In genomic region chr9:87275039-87275725, GRCh38 we compare ENCODE assay signal across 17 cellular contexts.
DNase-seq lines count a peak whose midpoint lies in the region; TF ChIP-seq lines count a peak whose summit lies in the region.
"Had no signal": no experiment of that assay in that cellular context is flagged by ENCODE, and none has a peak within 500 bp of the region (broad histone marks: within the 10 kb centered on the region; RNA-seq: fewer than 3 reads in every experiment).

No MANE protein-coding gene starts in this region.

- H2BK5ac ChIP-seq in mesendoderm (ENCODE audit: low read length), result no peak overlapping the region

- no peak overlapping the region for H4K8ac ChIP-seq in mesendoderm (ENCODE audit: low read depth, low read length)

- H2AK5ac ChIP-seq in mesendoderm (ENCODE audit: low read length), result no peak overlapping the region

- H3K79me2 ChIP-seq in osteoblast (ENCODE audit: insufficient read depth, low read length) (no peaks in the 10 kb centered on the region), mesendoderm (ENCODE audit: control insufficient read depth, insufficient read depth, low read length) (no peaks in the 10 kb centered on the region)

- H3K27me3 ChIP-seq in osteoblast (ENCODE audit: insufficient read depth, low read length) (no peaks in the 10 kb centered on the region), mesendoderm (ENCODE audit: insufficient read depth, low read length, poor library complexity) (no peaks in the 10 kb centered on the region)

- H4K20me1 ChIP-seq in osteoblast (ENCODE audit: insufficient read depth, low read length), result no peaks in the 10 kb centered on the region

- no peak overlapping the region for H3K9ac ChIP-seq in mesendoderm (ENCODE audit: low read length)

- H3K4me2 ChIP-seq in osteoblast (ENCODE audit: insufficient read depth, low read length) (peak overlapping the region; percentile 9), mesendoderm (ENCODE audit: low read length) (no peak overlapping the region)

- H3K23ac ChIP-seq in mesendoderm (ENCODE audit: low read length), result no peak overlapping the region

- no peaks in the 10 kb centered on the region for H3K79me1 ChIP-seq in mesendoderm (ENCODE audit: low read length)

- H3K4me1 ChIP-seq in osteoblast (ENCODE audit: insufficient read depth, low read length) (peaks cover 63% of the 10 kb centered on the region), mesendoderm (ENCODE audit: control insufficient read depth, low read depth, low read length) (no peaks in the 10 kb centered on the region)

- H3K56ac ChIP-seq in mesendoderm (ENCODE audit: low read length), result no peak overlapping the region

- no peaks in the 10 kb centered on the region for H3K9me3 ChIP-seq in osteoblast (ENCODE audit: low read depth, low read length)

- H3K18ac ChIP-seq in mesendoderm (ENCODE audit: low read length), result no peak overlapping the region

- H3K4ac ChIP-seq in mesendoderm (ENCODE audit: low read depth, low read length), result no peak overlapping the region

- no peak overlapping the region for H4K5ac ChIP-seq in mesendoderm (ENCODE audit: low read length)

- H3K27ac ChIP-seq in osteoblast (ENCODE audit: low read depth, low read length) (peak overlapping the region; percentile 54), mesendoderm (ENCODE audit: low read depth, low read length) (no peak overlapping the region)

- no CpG with 5 or more reads among the region's 9 CpGs for WGBS in mesendoderm (ENCODE audit: extremely low coverage, insufficient coverage, low lambda C conversion rate)

- H3K36me3 ChIP-seq in osteoblast (ENCODE audit: insufficient read depth, low read length), result no peaks in the 10 kb centered on the region
- H3K36me3 ChIP-seq in mesendoderm (ENCODE audit: control insufficient read depth, insufficient read depth, low read length), result no peaks in the 10 kb centered on the region

- no peak overlapping the region for H2BK15ac ChIP-seq in mesendoderm (replicated peaks; ENCODE audit: low read depth)

- no peak for TF ChIP-seq CTCF in osteoblast (IDR thresholded peaks at IDR 0.05; ENCODE audit: extremely low read depth, low read depth, low read length)

- no peak overlapping the region for H2BK120ac ChIP-seq in mesendoderm (ENCODE audit: low read depth, low read length)

- DNase-seq in Daoy (ENCODE audit: low read depth) (peak; percentile 17), LHCN-M2 (ENCODE audit: low read depth) (peak; percentile 81), fibroblast of gingiva (ENCODE audit: low read depth) (peak; percentile 24), osteoblast (ENCODE audit: insufficient read length, low spot score, missing footprints) (no peak), HT-29 (ENCODE audit: low spot score) (no peak), NCI-H1694 (lab: John Stamatoyannopoulos, UW) (no peak), germinal center (ENCODE audit: low spot score) (no peak), mesendoderm (no peak)
- DNase-seq: ACHN; Calu3; CD4-positive, alpha-beta memory T cell; GOT3; KBM-7; NCI-H1436; NCI-H2029 treated with DMSO at 0.1 percent for 48 hours; NCI-H2171 treated with DMSO at 0.1 percent for 48 hours; NCI-H774 had no signal

- H3K4me3 ChIP-seq in osteoblast (ENCODE audit: insufficient read depth, low read length) (no peak overlapping the region), mesendoderm (ENCODE audit: low read length) (no peak overlapping the region)

- peak overlapping the region; percentile 73 for H2AFZ ChIP-seq in osteoblast (ENCODE audit: low read length)

Comparison
In these comparisons a context has a peak if more than half of its experiments do, and no peak if none do; other contexts are left out.
1. DNase-seq: peak in Daoy (single experiment), LHCN-M2 (single experiment) and fibroblast of gingiva (single experiment); none in osteoblast (single experiment), HT-29 (single experiment), NCI-H1694 (single experiment), germinal center (single experiment) and mesendoderm (single experiment).